Comparison of ENCODE assay signal across 1 cellular context in genomic region chrX:154097003-154097596, GRCh38.
TF ChIP-seq lines count a peak whose summit lies in the region.

No MANE protein-coding gene starts in this region.

TF ChIP-seq in H1, 55 proteins besides CTCF, POLR2A, EP300 and RAD21:
- TF ChIP-seq SIRT6 (IDR thresholded peaks at IDR 0.05; ENCODE audit: low read length) (no peak), KDM5A (IDR thresholded peaks at IDR 0.05; ENCODE audit: low read length) (no peak), POU5F1 (IDR thresholded peaks at IDR 0.05; ENCODE audit: low read depth, low read length) (no peak), RNF2 (IDR thresholded peaks at IDR 0.05; ENCODE audit: borderline replicate concordance, low read depth, low read length, missing control alignments, poor library complexity, severe bottlenecking) (no peak), POLR2AphosphoS5 (IDR thresholded peaks at IDR 0.05; ENCODE audit: low read depth, low read length) (no peak), JUND (IDR thresholded peaks at IDR 0.05; ENCODE audit: low read length) (no peak), CTBP2 (IDR thresholded peaks at IDR 0.05; ENCODE audit: borderline replicate concordance, insufficient read depth, insufficient read length, low read length) (no peak), USF2 (IDR thresholded peaks at IDR 0.05; ENCODE audit: low read length) (no peak), CHD2 (IDR thresholded peaks at IDR 0.05; ENCODE audit: low read length) (no peak), PHF8 (conservative IDR thresholded peaks at IDR 0.05; ENCODE audit: low read depth, low read length) (peak; percentile 57; the same call in 1 of the 2 replicates), NRF1 (IDR thresholded peaks at IDR 0.05; ENCODE audit: low read depth, low read length) (0 out of 2 replicates have a peak, but pooled peaks have one; percentile 19), KDM1A (IDR thresholded peaks at IDR 0.05; ENCODE audit: borderline replicate concordance, low read length) (no peak), MAX (IDR thresholded peaks at IDR 0.05) (no peak), GABPA (IDR thresholded peaks at IDR 0.05; ENCODE audit: borderline replicate concordance, insufficient read depth, low read length) (no peak), RXRA (IDR thresholded peaks at IDR 0.05; ENCODE audit: insufficient read depth, low read depth, low read length) (no peak), TAF1 (IDR thresholded peaks at IDR 0.05; ENCODE audit: low read depth, low read length) (0 out of 2 replicates have a peak, but pooled peaks have one; percentile 40)
